Comparison of ENCODE assay signal across 11 cellular contexts in the genomic region with DNA sequence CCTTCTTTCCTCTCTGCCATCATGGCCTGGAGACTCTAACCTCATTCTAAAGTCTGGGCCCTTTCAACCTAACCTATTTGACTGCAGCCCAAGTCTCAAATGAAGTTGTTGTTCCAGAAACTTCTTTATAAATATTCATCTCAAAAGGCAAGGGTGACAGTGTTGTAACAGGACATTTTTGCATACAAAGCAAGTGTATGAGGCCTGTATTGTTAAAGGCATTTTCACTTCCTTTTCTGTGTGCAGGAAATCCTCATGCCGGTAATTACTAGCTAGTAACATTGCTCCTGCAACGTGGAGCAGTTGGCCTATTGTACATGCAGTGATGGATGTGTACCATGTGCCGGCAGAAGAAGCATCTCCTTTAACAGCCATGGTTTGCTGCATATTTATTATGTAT.
DNase-seq lines count a peak whose midpoint lies in the region; ATAC-seq and TF ChIP-seq lines count a peak whose summit lies in the region.
"Had no signal": no experiment of that assay in that cellular context is flagged by ENCODE, and none has a peak within 500 bp of the region (broad histone marks: within the 10 kb centered on the region; RNA-seq: fewer than 3 reads in every experiment).

No MANE protein-coding gene starts in this region.

- H3K14ac ChIP-seq in mesenchymal stem cell (ENCODE audit: low read length in 2 of 2): no peak overlapping the region

- no peak overlapping the region for H2BK5ac ChIP-seq in mesenchymal stem cell (ENCODE audit: low read depth, low read length, poor library complexity, severe bottlenecking)

- no peak overlapping the region for H3K23ac ChIP-seq in mesenchymal stem cell (ENCODE audit: low read length in 2 of 2)

- no peak overlapping the region for H4K8ac ChIP-seq in mesenchymal stem cell (ENCODE audit: low read length)

- no peak overlapping the region for H4K91ac ChIP-seq in mesenchymal stem cell (ENCODE audit: low read length)

- H3K4me1 ChIP-seq in mesenchymal stem cell (ENCODE audit: control insufficient read depth, insufficient read depth, low read depth, low read length): no peaks in the 10 kb centered on the region
- H3K4me1 ChIP-seq: HAP-1 had no signal

- POLR2A ChIA-PET in activated CD8-positive, alpha-beta T cell treated with anti-CD3 and anti-CD28 coated beads, Interleukin-2, amount 10 ng/mL, durations not matched to agents 7 days and 5 days (lab: Charles Lee): interaction anchor here (0.5 kb wide), 1 partner anchor 625 kb away, joined by 3 read pairs; no protein-coding TSS in a partner anchor

- TF ChIP-seq CTCF in NB4 (IDR thresholded peaks at IDR 0.05; ENCODE audit: low read depth, low read length): no peak

- H3K27me3 Mint-ChIP-seq in stimulated activated memory B cell treated with anti-CD40 and anti-IgM and Interleukin-4, amounts not matched to agents 10 μg/mL and 1 μg/mL and 100 μg/mL, for 72 hours: peaks cover 14% of the 10 kb centered on the region
- H3K27me3 Mint-ChIP-seq in activated CD8-positive, alpha-beta T cell treated with anti-CD3 and anti-CD28 coated beads, Interleukin-2, amount 10 ng/mL, durations not matched to agents 7 days and 5 days (ENCODE audit: low read depth): peaks cover 3% of the 10 kb centered on the region

- no peak overlapping the region for H3K27ac ChIP-seq in mesenchymal stem cell (ENCODE audit: low read length, poor library complexity, severe bottlenecking)
- H3K27ac ChIP-seq: upper lobe of left lung had no signal

- no peaks in the 10 kb centered on the region for H3K27me3 ChIP-seq in mesenchymal stem cell (ENCODE audit: control insufficient read depth in 1 of 2, insufficient read depth in 1 of 2, low read length in 2 of 2)
- H3K27me3 ChIP-seq: upper lobe of left lung had no signal

- no peak overlapping the region for H2BK120ac ChIP-seq in mesenchymal stem cell (ENCODE audit: low read depth, low read length)

- H3K27ac Mint-ChIP-seq in stimulated activated memory B cell treated with anti-CD40 and anti-IgM and Interleukin-4, amounts not matched to agents 10 μg/mL and 1 μg/mL and 100 μg/mL, for 72 hours: no peak overlapping the region
- no peak overlapping the region for H3K27ac Mint-ChIP-seq in activated CD8-positive, alpha-beta T cell treated with anti-CD3 and anti-CD28 coated beads, Interleukin-2, amount 10 ng/mL, durations not matched to agents 7 days and 5 days

- no peak overlapping the region for H3K18ac ChIP-seq in mesenchymal stem cell (ENCODE audit: low read depth in 1 of 2, low read length in 2 of 2)

- CTCF ChIA-PET in activated CD8-positive, alpha-beta T cell treated with anti-CD3 and anti-CD28 coated beads, Interleukin-2, amount 10 ng/mL, durations not matched to agents 7 days and 5 days (lab: Charles Lee): no interaction called here

- no peaks in the 10 kb centered on the region for H3K9me3 Mint-ChIP-seq in stimulated activated memory B cell treated with anti-CD40 and anti-IgM and Interleukin-4, amounts not matched to agents 10 μg/mL and 1 μg/mL and 100 μg/mL, for 72 hours
- no peaks in the 10 kb centered on the region for H3K9me3 Mint-ChIP-seq in activated CD8-positive, alpha-beta T cell treated with anti-CD3 and anti-CD28 coated beads, Interleukin-2, amount 10 ng/mL, durations not matched to agents 7 days and 5 days (ENCODE audit: insufficient read depth)

- H3K4ac ChIP-seq in mesenchymal stem cell (ENCODE audit: low read depth in 1 of 2, low read length in 2 of 2): no peak overlapping the region

- H3K4me3 ChIP-seq in NB4 (ENCODE audit: low read depth, low read length) (no peak overlapping the region), mesenchymal stem cell (ENCODE audit: insufficient read depth in 1 of 2, low read depth in 1 of 2, low read length in 2 of 2) (no peak overlapping the region)
- H3K4me3 ChIP-seq: HAP-1, upper lobe of left lung had no signal

- no peak overlapping the region for H2BK15ac ChIP-seq in mesenchymal stem cell (ENCODE audit: low read depth, poor library complexity, severe bottlenecking)

- no peaks in the 10 kb centered on the region for H3K79me1 ChIP-seq in mesenchymal stem cell (replicated peaks; ENCODE audit: low read length, poor library complexity, severe bottlenecking)

- peak; percentile 80 for ATAC-seq in HG02840 (IDR thresholded peaks at IDR 0.05; ENCODE audit: low FRiP score, unreplicated experiment)
- peak; percentile 92 for ATAC-seq in stimulated activated memory B cell treated with anti-CD40 and anti-IgM and Interleukin-4, amounts not matched to agents 10 μg/mL and 1 μg/mL and 100 μg/mL, for 72 hours
- ATAC-seq in activated CD8-positive, alpha-beta T cell treated with anti-CD3 and anti-CD28 coated beads, Interleukin-2, amount 10 ng/mL, durations not matched to agents 7 days and 5 days: no peak

- no peak for TF ChIP-seq POLR2A in NB4 (IDR thresholded peaks at IDR 0.05; ENCODE audit: extremely low read depth, insufficient read length)

- peaks cover 21% of the 10 kb centered on the region for H3K4me1 Mint-ChIP-seq in stimulated activated memory B cell treated with anti-CD40 and anti-IgM and Interleukin-4, amounts not matched to agents 10 μg/mL and 1 μg/mL and 100 μg/mL, for 72 hours
- no peaks in the 10 kb centered on the region for H3K4me1 Mint-ChIP-seq in activated CD8-positive, alpha-beta T cell treated with anti-CD3 and anti-CD28 coated beads, Interleukin-2, amount 10 ng/mL, durations not matched to agents 7 days and 5 days (ENCODE audit: low read depth)

- H3K36me3 Mint-ChIP-seq in stimulated activated memory B cell treated with anti-CD40 and anti-IgM and Interleukin-4, amounts not matched to agents 10 μg/mL and 1 μg/mL and 100 μg/mL, for 72 hours: no peaks in the 10 kb centered on the region
- no peaks in the 10 kb centered on the region for H3K36me3 Mint-ChIP-seq in activated CD8-positive, alpha-beta T cell treated with anti-CD3 and anti-CD28 coated beads, Interleukin-2, amount 10 ng/mL, durations not matched to agents 7 days and 5 days (ENCODE audit: low read depth)

- no peaks in the 10 kb centered on the region for H3K9me3 ChIP-seq in mesenchymal stem cell (ENCODE audit: control insufficient read depth, low read length)
- H3K9me3 ChIP-seq: HAP-1, upper lobe of left lung had no signal

- DNase-seq in NCI-H748 (lab: John Stamatoyannopoulos, UW; ENCODE audit: unreplicated experiment) (peak; percentile 40), NCI-H748 treated with DMSO at 0.1 percent for 48 hours (lab: John Stamatoyannopoulos, UW) (no peak), NB4 (ENCODE audit: low read depth) (peak; percentile 19), mesenchymal stem cell (no peak)
- DNase-seq in activated naive CD4-positive, alpha-beta T cell treated with anti-CD3 and anti-CD28 coated beads, Interleukin-2, amount 50 U/mL, for 16 hours: no peak
- DNase-seq in activated CD8-positive, alpha-beta T cell treated with anti-CD3 and anti-CD28 coated beads, Interleukin-2, amount 10 ng/mL, durations not matched to agents 7 days and 5 days: no peak
- DNase-seq: stimulated activated CD4-positive, alpha-beta T cell treated with anti-CD3 and anti-CD28 coated beads, Interleukin-12 subunit alpha, Interleukin-12 subunit beta, amount 100 ng/mL, for 4 hours; upper lobe of left lung had no signal

- no peak overlapping the region for H2AFZ ChIP-seq in mesenchymal stem cell (ENCODE audit: low read depth, low read length)

- H3K4me2 ChIP-seq in mesenchymal stem cell (ENCODE audit: low read length, poor library complexity, severe bottlenecking): no peak overlapping the region

- H3K36me3 ChIP-seq in mesenchymal stem cell (ENCODE audit: control insufficient read depth in 1 of 2, insufficient read depth in 2 of 2, low read depth in 1 of 2, low read length in 2 of 2): no peaks in the 10 kb centered on the region
- H3K36me3 ChIP-seq: HAP-1, upper lobe of left lung had no signal

- H2BK12ac ChIP-seq in mesenchymal stem cell (ENCODE audit: low read length in 2 of 2): no peak overlapping the region

- WGBS in mesenchymal stem cell: 100% methylated on average over 1 of the region's 3 CpGs

- no peak overlapping the region for H3K9ac ChIP-seq in mesenchymal stem cell (ENCODE audit: low read length)

- H2AK5ac ChIP-seq in mesenchymal stem cell (ENCODE audit: low read length, severe bottlenecking): no peak overlapping the region

- H3K4me3 Mint-ChIP-seq in stimulated activated memory B cell treated with anti-CD40 and anti-IgM and Interleukin-4, amounts not matched to agents 10 μg/mL and 1 μg/mL and 100 μg/mL, for 72 hours: no peak overlapping the region
- no peak overlapping the region for H3K4me3 Mint-ChIP-seq in activated CD8-positive, alpha-beta T cell treated with anti-CD3 and anti-CD28 coated beads, Interleukin-2, amount 10 ng/mL, durations not matched to agents 7 days and 5 days

Comparison
In these comparisons a context has a peak if more than half of its experiments do, and no peak if none do; other contexts are left out.
1. DNase-seq: peak in NCI-H748 (single experiment) and NB4 (single experiment); none in NCI-H748 treated with DMSO at 0.1 percent for 48 hours (single experiment), activated naive CD4-positive, alpha-beta T cell treated with anti-CD3 and anti-CD28 coated beads, Interleukin-2, amount 50 U/mL, for 16 hours (single experiment), activated CD8-positive, alpha-beta T cell treated with anti-CD3 and anti-CD28 coated beads, Interleukin-2, amount 10 ng/mL, durations not matched to agents 7 days and 5 days (single experiment) and mesenchymal stem cell (single experiment).